ENCODE assay signal across 11 cellular contexts in the genomic region with DNA sequence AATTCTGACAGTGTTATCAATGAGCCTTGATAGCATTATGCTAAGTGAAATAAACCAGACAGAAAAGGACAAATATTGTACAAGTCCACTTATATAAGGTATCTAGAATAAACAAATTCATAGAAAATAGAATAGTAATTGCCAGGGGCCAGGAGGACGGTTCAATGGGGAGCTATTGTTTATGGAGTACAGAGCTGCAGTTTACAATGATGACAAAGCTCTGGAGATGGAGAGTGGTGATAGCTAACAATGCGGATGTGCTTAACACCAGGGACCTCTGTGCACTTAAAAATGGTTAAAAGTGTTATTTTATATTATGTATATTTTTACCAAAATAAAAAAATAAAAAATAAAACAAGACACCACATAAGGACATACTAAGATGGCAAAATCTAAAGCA.
"Had no signal": no experiment of that assay in that cellular context is flagged by ENCODE, and none has a peak within 500 bp of the region (broad histone marks: within the 10 kb centered on the region; RNA-seq: fewer than 3 reads in every experiment).

No MANE protein-coding gene starts in this region.

- H3K9ac ChIP-seq: GM23248 had no signal

- H3K4me1 ChIP-seq: HAP-1 had no signal

- H2AFZ ChIP-seq: GM23248, GM23338 had no signal

- DNase-seq: GM23248, GOT3, H7, H9, HCEC 1CT, HFFc6 had no signal

- ATAC-seq: GM23338, HCT116 had no signal

- H3K27ac ChIP-seq: GM23248 had no signal

- H3K4me3 ChIP-seq: GM23248, GM23338, HAP-1 had no signal

- H3K36me3 ChIP-seq: HAP-1 had no signal

- H3K9me3 ChIP-seq: HAP-1 had no signal

- FAIRE-seq: H1, H54 had no signal

- H3K4me2 ChIP-seq: GM23338 had no signal
